ENCODE assay signal across 8 cellular contexts in the genomic region with DNA sequence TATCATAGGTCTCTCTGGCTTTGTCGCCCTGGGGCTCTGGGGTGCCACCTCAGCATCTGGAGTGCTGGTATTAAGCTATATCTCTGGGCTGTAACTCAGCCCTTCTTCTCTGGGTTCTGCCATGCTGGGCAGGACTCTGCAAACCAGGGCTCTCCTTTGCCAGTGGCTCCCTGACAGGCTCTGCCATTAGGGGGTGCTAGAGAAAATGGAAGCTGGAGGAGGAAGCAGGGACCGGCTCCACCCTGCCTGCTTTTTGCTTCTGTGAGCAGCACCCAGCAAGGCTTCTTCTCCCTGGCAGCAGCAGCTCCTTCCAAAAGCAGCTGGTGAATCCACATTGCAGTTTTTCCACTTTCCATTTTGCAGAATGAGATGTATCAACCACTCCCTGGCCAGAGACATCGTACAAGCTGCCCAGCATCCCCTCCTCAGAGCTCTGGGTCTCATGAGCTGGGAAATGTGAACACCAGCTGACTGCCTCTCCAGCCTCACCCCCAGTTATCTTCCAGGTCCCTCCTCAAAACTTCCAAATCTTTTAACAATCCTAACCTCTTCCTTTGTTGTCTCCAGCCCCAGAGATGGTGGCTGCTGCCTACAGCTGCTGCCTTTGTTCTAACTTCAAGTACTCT.
DNase-seq lines count a peak whose midpoint lies in the region; ATAC-seq and TF ChIP-seq lines count a peak whose summit lies in the region.

No MANE protein-coding gene starts in this region.

- H4K20me1 ChIP-seq in GM23248 (ENCODE audit: insufficient read depth): no peaks in the 10 kb centered on the region

- H3F3A ChIP-seq in GM23248 (ENCODE audit: insufficient read depth): no peaks in the 10 kb centered on the region

- peak; percentile 54 to 78 for TF ChIP-seq CTCF in Caco-2 (IDR thresholded peaks at IDR 0.05; ENCODE audit: insufficient read depth in 1 of 2, low read depth in 1 of 2, low read length in 1 of 2, severe bottlenecking in 1 of 2, unreplicated experiment in 1 of 2)
- TF ChIP-seq CTCF in ovary (IDR thresholded peaks at IDR 0.05): peak in 2 of 3 donors; percentile 18 to 34

- H3K36me3 ChIP-seq in Caco-2 (ENCODE audit: control insufficient read depth, insufficient read depth, low read length): no peaks in the 10 kb centered on the region
- no peaks in the 10 kb centered on the region for H3K36me3 ChIP-seq in GM23248 (ENCODE audit: low read depth)
- H3K36me3 ChIP-seq in ovary: no peaks in the 10 kb centered on the region

- CTCF ChIA-PET in Caco-2 (lab: Charles Lee): interaction anchor here (0.6 to 1.6 kb wide), 9 partner anchors 11 to 671 kb away, joined by 3 to 13 read pairs (median 3); no protein-coding TSS in a partner anchor

- H3K9me2 ChIP-seq in GM23248 (ENCODE audit: insufficient read depth): no peaks in the 10 kb centered on the region

- no peak for TF ChIP-seq EP300 in ovary (IDR thresholded peaks at IDR 0.05)

- H2AFZ ChIP-seq in GM23248: peak overlapping the region; percentile 40

- peaks cover 7% of the 10 kb centered on the region for H3K4me1 Mint-ChIP-seq in Caco-2 (ENCODE audit: low read depth, unreplicated experiment)

- H3K9me3 Mint-ChIP-seq in Caco-2 (ENCODE audit: unreplicated experiment): no peaks in the 10 kb centered on the region

- ATAC-seq in GM18858 (IDR thresholded peaks at IDR 0.05; ENCODE audit: unreplicated experiment): no peak

- no peak overlapping the region for H3K27ac ChIP-seq in GM23248
- H3K27ac ChIP-seq in ovary: no peak overlapping the region

- no peak overlapping the region for H3K27ac Mint-ChIP-seq in Caco-2 (ENCODE audit: unreplicated experiment)

- no peaks in the 10 kb centered on the region for H3K79me2 ChIP-seq in GM23248 (ENCODE audit: insufficient read depth)

- no peaks in the 10 kb centered on the region for H3K4me1 ChIP-seq in Caco-2
- H3K4me1 ChIP-seq in GM23248 (ENCODE audit: insufficient read depth): peaks cover 19% of the 10 kb centered on the region
- no peaks in the 10 kb centered on the region for H3K4me1 ChIP-seq in ovary (ENCODE audit: insufficient read depth)

- H3K27me3 Mint-ChIP-seq in Caco-2 (ENCODE audit: insufficient read depth, unreplicated experiment): peaks cover 16% of the 10 kb centered on the region

- no peaks in the 10 kb centered on the region for H3K36me3 Mint-ChIP-seq in Caco-2 (ENCODE audit: insufficient read depth, unreplicated experiment)

- no TSS peak for BruUV-seq in Caco-2 (replicated peaks; lab: Mats Ljungman, UMichigan)

- POLR2A ChIA-PET in Caco-2 (lab: Charles Lee): no interaction called here

- peak; percentile 62 to 64 for DNase-seq in Caco-2
- DNase-seq in GM23248: peak; percentile 79
- peak; percentile 25 to 82 for DNase-seq in NCI-H526 (lab: John Stamatoyannopoulos, UW)
- peak; percentile 64 for DNase-seq in activated CD8-positive, alpha-beta memory T cell treated with anti-CD3 and anti-CD28 coated beads, Interleukin-2, amount 50 U/mL, for 48 hours
- peak; percentile 32 for DNase-seq in fibroblast of the conjunctiva (ENCODE audit: low read depth)
- DNase-seq in ovary: peak; percentile 28 to 47 (median 46)
- DNase-seq in central memory CD4-positive, alpha-beta T cell: no peak

- 24 to 34% methylated on average over 3 of the region's 3 CpGs for WGBS in GM23248 (ENCODE audit: low coverage in 1 of 2, low lambda C conversion rate in 2 of 2, missing lambda C conversion rate in 2 of 2), 2 experiments
- WGBS in ovary, 3 donors: 18 to 35% (median 32%) methylated on average over 3 of the region's 3 CpGs

- no peak for TF ChIP-seq POLR2A in ovary (IDR thresholded peaks at IDR 0.05)

- H3K4me3 ChIP-seq in Caco-2 (ENCODE audit: low read depth, low read length) (no peak overlapping the region), GM23248 (no peak overlapping the region), ovary (no peak overlapping the region)

- in situ Hi-C loops in GM23248 (cut with MboI): no loop called here

- H3K27me3 ChIP-seq in Caco-2 (replicated peaks; ENCODE audit: control insufficient read depth, insufficient read depth, low read length) (no peaks in the 10 kb centered on the region), GM23248 (replicated peaks; ENCODE audit: insufficient read depth) (no peaks in the 10 kb centered on the region), ovary (no peaks in the 10 kb centered on the region)

- no peak overlapping the region for H3K9ac ChIP-seq in GM23248

- H3K9me3 ChIP-seq in Caco-2: no peaks in the 10 kb centered on the region
- no peaks in the 10 kb centered on the region for H3K9me3 ChIP-seq in GM23248 (ENCODE audit: low read depth)
- no peaks in the 10 kb centered on the region for H3K9me3 ChIP-seq in ovary

- H3K4me2 ChIP-seq in GM23248 (ENCODE audit: unreplicated experiment): no peak overlapping the region

- intact Hi-C loops in Caco-2 (cut with micrococcal nuclease; ENCODE audit: unreplicated experiment): loop anchor here (1.0 kb wide), 1 partner anchor 343 kb away; no protein-coding TSS in a partner anchor
- intact Hi-C loops in ovary (cut with DNase I): loop anchor here in 1 of 4 donors (10.0 kb wide), 1 partner anchor 339 kb away; no protein-coding TSS in a partner anchor

- H3K4me3 Mint-ChIP-seq in Caco-2 (ENCODE audit: unreplicated experiment): no peak overlapping the region
